ENCODE assay signal across 9 cellular contexts in genomic region chr6:3848925-3849605, GRCh38. TPM values are rescaled to one million over a fixed set of nuclear protein-coding genes. Genes with fewer than 3 reads are reported as not detected.
DNase-seq lines count a peak whose midpoint lies in the region; ATAC-seq and TF ChIP-seq lines count a peak whose summit lies in the region.
"Had no signal": no experiment of that assay in that cellular context is flagged by ENCODE, and none has a peak within 500 bp of the region (broad histone marks: within the 10 kb centered on the region; RNA-seq: fewer than 3 reads in every experiment).

Gene FAM50B (plus strand): TSS chr6:3849373. CDS start chr6:3849812, 439 bp downstream.

- H3K36me3 Mint-ChIP-seq in endodermal cell (ENCODE audit: low read depth), result peaks cover 7% of the 10 kb centered on the region

- peaks cover 6% of the 10 kb centered on the region for H3K4me1 Mint-ChIP-seq in endodermal cell

- no peaks in the 10 kb centered on the region for H3K27me3 ChIP-seq in endodermal cell (ENCODE audit: control insufficient read depth, insufficient read depth, low read length, poor library complexity, severe bottlenecking)
- H3K27me3 ChIP-seq: BLaER1 treated with 17β-estradiol and CSF1 and Interleukin-3, amounts not matched to agents 10 nM and 100 nM had no signal

- peaks cover 12% of the 10 kb centered on the region for H3K27me3 Mint-ChIP-seq in endodermal cell (ENCODE audit: insufficient read depth)

- H3K4me3 Mint-ChIP-seq in endodermal cell, result peak within 1 kb of the TSS; percentile 71

- H3K4me1 ChIP-seq in endodermal cell (ENCODE audit: control insufficient read depth, insufficient read depth, low read length), result no peaks in the 10 kb centered on the region

- no peaks in the 10 kb centered on the region for H3K9me3 ChIP-seq in endodermal cell (ENCODE audit: control insufficient read depth, low read length)

- no peak within 1 kb of the TSS for H3K9ac ChIP-seq in endodermal cell (ENCODE audit: extremely low read depth, low read length, poor library complexity, severe bottlenecking)
- H3K9ac ChIP-seq: BLaER1 treated with 17β-estradiol and CSF1 and Interleukin-3, amounts not matched to agents 10 nM and 100 nM had no signal

- TF ChIP-seq CTCF in 22Rv1 (IDR thresholded peaks at IDR 0.05), result peak; percentile 99
- TF ChIP-seq CTCF in endodermal cell (conservative IDR thresholded peaks at IDR 0.05), result peak; percentile 100

- H3K27ac ChIP-seq in 22Rv1 (peak within 1 kb of the TSS; percentile 69), endodermal cell (ENCODE audit: low read depth, low read length) (no peak within 1 kb of the TSS)
- H3K27ac ChIP-seq: BLaER1 treated with 17β-estradiol and CSF1 and Interleukin-3, amounts not matched to agents 10 nM and 100 nM had no signal

- 75 to 78% methylated on average over 25 to 49 of the region's 49 CpGs for WGBS in endodermal cell (ENCODE audit: insufficient coverage in 1 of 2, insufficient read length in 1 of 2), 2 experiments

- peak; percentile 58 to 94 for DNase-seq in NCI-H526 (lab: John Stamatoyannopoulos, UW)
- DNase-seq in activated CD8-positive, alpha-beta memory T cell treated with anti-CD3 and anti-CD28 coated beads, Interleukin-2, amount 50 U/mL, for 24 hours (ENCODE audit: extremely low read depth), result peak; percentile 73
- peak; percentile 99 for DNase-seq in endodermal cell
- DNase-seq in mesenteric fat pad (ENCODE audit: low spot score), result peak; percentile 97
- peak; percentile 74 for DNase-seq in stimulated activated CD8-positive, alpha-beta memory T cell treated with anti-CD3 and anti-CD28 coated beads, Interleukin-15, amount 100 ng/mL, for 24 hours (ENCODE audit: low read depth)

- no peaks in the 10 kb centered on the region for H3K36me3 ChIP-seq in endodermal cell (ENCODE audit: control insufficient read depth, insufficient read depth, low read length)
- H3K36me3 ChIP-seq: BLaER1 treated with 17β-estradiol and CSF1 and Interleukin-3, amounts not matched to agents 10 nM and 100 nM had no signal

- H3K4me3 ChIP-seq in endodermal cell (ENCODE audit: low read length), result no peak within 1 kb of the TSS
- H3K4me3 ChIP-seq: BLaER1 treated with 17β-estradiol and CSF1 and Interleukin-3, amounts not matched to agents 10 nM and 100 nM had no signal

- peak within 1 kb of the TSS; percentile 82 for H3K27ac Mint-ChIP-seq in endodermal cell

- peak; percentile 81 for ATAC-seq in GM18868 (IDR thresholded peaks at IDR 0.05; ENCODE audit: unreplicated experiment)
- ATAC-seq in HG03097 (IDR thresholded peaks at IDR 0.05; ENCODE audit: low FRiP score, unreplicated experiment), result peak; percentile 94

- H3K9me3 Mint-ChIP-seq in endodermal cell, result peaks cover 3% of the 10 kb centered on the region

RNA-seq across cellular contexts. Expression of gene FAM50B, which starts in this region (rescaled TPM):
- total RNA-seq in endodermal cell (1 to 10 TPM; 2.8 to 3.7 TPM), mesenteric fat pad (6.1 TPM)
- 0.57 TPM for polyA plus RNA-seq in endodermal cell (2013, experiment 1 of 2)
- 0.50 TPM for polyA plus RNA-seq in endodermal cell (2013, experiment 2 of 2)
